In the genomic region with DNA sequence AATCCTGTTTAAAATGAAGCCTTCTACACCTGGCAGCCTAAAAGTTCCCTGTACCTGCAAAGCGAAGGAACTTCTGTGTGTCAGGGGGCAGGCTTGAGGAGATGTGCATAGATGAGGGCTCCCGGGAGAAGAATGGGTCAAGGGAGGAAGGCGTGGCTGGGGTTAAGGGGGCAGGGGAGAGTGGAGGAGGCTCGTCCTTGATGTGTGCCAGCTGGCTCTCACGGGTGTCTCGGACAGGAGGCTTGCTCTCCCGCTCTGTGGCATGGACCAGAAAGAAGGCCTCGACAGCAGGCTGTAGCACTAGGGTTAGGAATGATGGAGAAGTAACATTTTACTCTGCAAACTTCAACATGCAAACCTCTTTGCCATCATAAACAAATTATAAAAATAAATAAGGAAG, we compare ENCODE assay signal across 12 cellular contexts.
"Had no signal": no experiment of that assay in that cellular context is flagged by ENCODE, and none has a peak within 500 bp of the region (broad histone marks: within the 10 kb centered on the region; RNA-seq: fewer than 3 reads in every experiment).

No MANE protein-coding gene starts in this region.

- ATAC-seq: gastrocnemius medialis; heart right ventricle; left lobe of liver; naive thymus-derived CD4-positive, alpha-beta T cell; right cardiac atrium; upper lobe of right lung had no signal

- H3K9me3 Mint-ChIP-seq: naive thymus-derived CD4-positive, alpha-beta T cell had no signal

- H3K4me1 Mint-ChIP-seq: naive thymus-derived CD4-positive, alpha-beta T cell had no signal

- H3K27me3 Mint-ChIP-seq: naive thymus-derived CD4-positive, alpha-beta T cell had no signal

- H3K4me3 Mint-ChIP-seq: naive thymus-derived CD4-positive, alpha-beta T cell had no signal

- DNase-seq: effector memory CD4-positive, alpha-beta T cell; gastrocnemius medialis; heart right ventricle; hypothalamus; kidney glomerular epithelial cell; mammary epithelial cell; naive thymus-derived CD4-positive, alpha-beta T cell; right cardiac atrium; stimulated activated CD4-positive, alpha-beta T cell treated with anti-CD3 and anti-CD28 coated beads, Interleukin-2, amount 100 ng/mL, for 48 hours; stimulated activated naive CD4-positive, alpha-beta T cell treated with Interleukin-2 at 50 U/mL for 16 hours; upper lobe of right lung had no signal
